In genomic region chr5:68960961-68961360, GRCh38 we compare ENCODE assay signal across 6 cellular contexts.
"Had no signal": no experiment of that assay in that cellular context is flagged by ENCODE, and none has a peak within 500 bp of the region (broad histone marks: within the 10 kb centered on the region; RNA-seq: fewer than 3 reads in every experiment).

No MANE protein-coding gene starts in this region.

- H3K4me1 ChIP-seq: HAP-1 had no signal

- H3K4me3 ChIP-seq: GM23248, HAP-1, K562 had no signal

- H3K9ac ChIP-seq: GM23248 had no signal

- H3K27ac ChIP-seq: GM23248 had no signal

- H3K9me3 ChIP-seq: HAP-1 had no signal

- H3K36me3 ChIP-seq: HAP-1 had no signal

- DNase-seq: GM23248, H7, IMR-90 had no signal

- ATAC-seq: HCT116, K562 had no signal
